Comparison of ENCODE assay signal across 27 cellular contexts in genomic region chr7:101714097-101714496, GRCh38.
"Had no signal": no experiment of that assay in that cellular context is flagged by ENCODE, and none has a peak within 500 bp of the region (broad histone marks: within the 10 kb centered on the region; RNA-seq: fewer than 3 reads in every experiment).

No MANE protein-coding gene starts in this region.

- H3K9me3 ChIP-seq: ovary, psoas muscle, spleen, stomach, thoracic aorta, thyroid gland, tibial nerve, upper lobe of right lung, vagina had no signal

- H3K9ac ChIP-seq: parathyroid adenoma had no signal

- H3K27ac ChIP-seq: ovary, parathyroid adenoma, psoas muscle, skin epidermis, spleen, stomach, thoracic aorta, thyroid gland, tibial nerve, upper lobe of right lung, vagina had no signal

- H3K4me3 ChIP-seq: ovary, psoas muscle, skin epidermis, smooth muscle cell, spleen, stomach, thoracic aorta, thyroid gland, tibial nerve, upper lobe of right lung, vagina had no signal

- H3K36me3 ChIP-seq: ovary, spleen, stomach, thoracic aorta, thyroid gland, tibial nerve, upper lobe of right lung, vagina had no signal

- H2AFZ ChIP-seq: parathyroid adenoma had no signal

- DNase-seq: naive B cell; naive thymus-derived CD8-positive, alpha-beta T cell; nephron progenitor cell; occipital lobe; ovary; posterior cingulate gyrus; psoas muscle; right cardiac atrium; spleen; stimulated activated CD4-positive, alpha-beta T cell treated with anti-CD3 and anti-CD28 coated beads, Interleukin-12 subunit alpha, Interleukin-12 subunit beta, amount 100 ng/mL, for 4 hours; stimulated activated CD4-positive, alpha-beta T cell treated with anti-CD3 and anti-CD28 coated beads, Interleukin-1b, Interleukin-23, amount 100 ng/mL, for 48 hours; stimulated activated CD4-positive, alpha-beta T cell treated with anti-CD3 and anti-CD28 coated beads, Interleukin-2, amount 100 ng/mL, for 48 hours; stimulated activated CD4-positive, alpha-beta T cell treated with anti-CD3 and anti-CD28 coated beads, Interleukin-4, amount 100 ng/mL, for 24 hours; stimulated activated naive B cell treated with anti-CD40 and anti-IgM and Interleukin-4, amounts not matched to agents 10 μg/mL and 1 μg/mL and 100 μg/mL, for 72 hours; stimulated activated naive CD4-positive, alpha-beta T cell treated with Interleukin-2 at 50 U/mL for 16 hours; stomach; thyroid gland; upper lobe of right lung had no signal

- H3K79me2 ChIP-seq: parathyroid adenoma had no signal

- H3K4me1 ChIP-seq: parathyroid adenoma, thyroid gland, upper lobe of right lung had no signal

- ATAC-seq: naive thymus-derived CD8-positive, alpha-beta T cell; natural killer cell treated with Interleukin-12 subunit alpha and Interleukin-12 subunit beta and Interleukin-15 and Interleukin-18, amount 100 ng/mL, for 72 hours; psoas muscle; right cardiac atrium; sciatic nerve; stimulated activated effector memory CD8-positive, alpha-beta T cell treated with anti-CD3 and anti-CD28 coated beads, Interleukin-12 subunit alpha, Interleukin-12 subunit beta, amount 100 ng/mL, for 72 hours; stimulated activated naive B cell treated with anti-CD40 and anti-IgM and Interleukin-4, amounts not matched to agents 10 μg/mL and 1 μg/mL and 100 μg/mL, for 72 hours; upper lobe of right lung had no signal

- H3K4me2 ChIP-seq: smooth muscle cell had no signal

- H3K27me3 ChIP-seq: ovary, spleen, stomach, thyroid gland, upper lobe of right lung, vagina had no signal
